ENCODE assay signal across 29 cellular contexts in genomic region chr2:204036706-204037105, GRCh38.
"Had no signal": no experiment of that assay in that cellular context is flagged by ENCODE, and none has a peak within 500 bp of the region (broad histone marks: within the 10 kb centered on the region; RNA-seq: fewer than 3 reads in every experiment).

No MANE protein-coding gene starts in this region.

- H2AFZ ChIP-seq: hepatocyte had no signal

- H3K27me3 ChIP-seq: adrenal gland, body of pancreas, esophagus squamous epithelium, gastroesophageal sphincter had no signal

- H3K4me1 ChIP-seq: adrenal gland, body of pancreas, heart right ventricle had no signal

- H3K27ac ChIP-seq: adrenal gland, body of pancreas, epithelial cell of prostate, esophagus squamous epithelium, gastroesophageal sphincter, heart right ventricle, hepatocyte, WERI-Rb-1 had no signal

- H3K4me2 ChIP-seq: hepatocyte had no signal

- H3K9me3 ChIP-seq: adrenal gland, esophagus squamous epithelium, gastroesophageal sphincter had no signal

- H3K79me2 ChIP-seq: hepatocyte had no signal

- H3K4me3 ChIP-seq: adrenal gland, body of pancreas, esophagus squamous epithelium, gastroesophageal sphincter, heart right ventricle, hepatocyte had no signal

- ATAC-seq: activated CD4-positive, CD25-positive, alpha-beta regulatory T cell treated with anti-CD3 and anti-CD28 coated beads, Interleukin-2, amount 50 U/mL, for 24 hours; activated CD8-positive, alpha-beta memory T cell treated with anti-CD3 and anti-CD28 coated beads, Interleukin-2, amount 10 ng/mL, durations not matched to agents 7 days and 5 days; activated CD8-positive, alpha-beta T cell treated with anti-CD3 and anti-CD28 coated beads, Interleukin-2, amount 10 ng/mL, durations not matched to agents 7 days and 5 days; activated naive CD8-positive, alpha-beta T cell treated with anti-CD3 and anti-CD28 coated beads, Interleukin-2, amount 50 U/mL, for 24 hours; body of pancreas; gastroesophageal sphincter; heart right ventricle had no signal

- H3K36me3 ChIP-seq: adrenal gland, esophagus squamous epithelium, gastroesophageal sphincter, heart right ventricle, WERI-Rb-1 had no signal

- DNase-seq: activated B cell treated with CpG ODN at 0.5 μM for 24 hours; activated CD4-positive, alpha-beta T cell treated with anti-CD3 and anti-CD28 coated beads for 48 hours; activated CD4-positive, alpha-beta T cell treated with anti-CD3 and anti-CD28 coated beads, Interleukin-2, amount 50 U/mL, for 1 hour; activated CD4-positive, alpha-beta T cell treated with anti-CD3 and anti-CD28 coated beads, Interleukin-2, amount 50 U/mL, for 48 hours; activated CD8-positive, alpha-beta memory T cell treated with anti-CD3 and anti-CD28 coated beads, Interleukin-2, amount 10 ng/mL, durations not matched to agents 7 days and 5 days; activated CD8-positive, alpha-beta memory T cell treated with anti-CD3 and anti-CD28 coated beads, Interleukin-2, amount 50 U/mL, for 4 hours; activated CD8-positive, alpha-beta T cell treated with anti-CD3 and anti-CD28 coated beads, Interleukin-2, amount 10 ng/mL, durations not matched to agents 7 days and 5 days; activated effector memory CD4-positive, alpha-beta T cell treated with anti-CD3 and anti-CD28 coated beads, Interleukin-2, amount 50 U/mL, for 16 hours; activated naive CD4-positive, alpha-beta T cell treated with anti-CD3 and anti-CD28 coated beads for 36 hours; activated naive CD8-positive, alpha-beta T cell treated with anti-CD3 and anti-CD28 coated beads for 36 hours; activated naive CD8-positive, alpha-beta T cell treated with anti-CD3 and anti-CD28 coated beads, Interleukin-2, amount 50 U/mL, for 24 hours; activated T-cell treated with anti-CD3 and anti-CD28 coated beads, Interleukin-2, amount 50 U/mL, for 1 hour; activated T-cell treated with anti-CD3 and anti-CD28 coated beads, Interleukin-2, amount 50 U/mL, for 48 hours; adrenal gland; amygdala; aorta; body of pancreas; caudate nucleus; cortex of kidney; effector CD8-positive, alpha-beta T cell; esophagus squamous epithelium; foreskin melanocyte; heart right ventricle; T1000; WERI-Rb-1 had no signal
